Comparison of ENCODE assay signal across 1 cellular context in the genomic region with DNA sequence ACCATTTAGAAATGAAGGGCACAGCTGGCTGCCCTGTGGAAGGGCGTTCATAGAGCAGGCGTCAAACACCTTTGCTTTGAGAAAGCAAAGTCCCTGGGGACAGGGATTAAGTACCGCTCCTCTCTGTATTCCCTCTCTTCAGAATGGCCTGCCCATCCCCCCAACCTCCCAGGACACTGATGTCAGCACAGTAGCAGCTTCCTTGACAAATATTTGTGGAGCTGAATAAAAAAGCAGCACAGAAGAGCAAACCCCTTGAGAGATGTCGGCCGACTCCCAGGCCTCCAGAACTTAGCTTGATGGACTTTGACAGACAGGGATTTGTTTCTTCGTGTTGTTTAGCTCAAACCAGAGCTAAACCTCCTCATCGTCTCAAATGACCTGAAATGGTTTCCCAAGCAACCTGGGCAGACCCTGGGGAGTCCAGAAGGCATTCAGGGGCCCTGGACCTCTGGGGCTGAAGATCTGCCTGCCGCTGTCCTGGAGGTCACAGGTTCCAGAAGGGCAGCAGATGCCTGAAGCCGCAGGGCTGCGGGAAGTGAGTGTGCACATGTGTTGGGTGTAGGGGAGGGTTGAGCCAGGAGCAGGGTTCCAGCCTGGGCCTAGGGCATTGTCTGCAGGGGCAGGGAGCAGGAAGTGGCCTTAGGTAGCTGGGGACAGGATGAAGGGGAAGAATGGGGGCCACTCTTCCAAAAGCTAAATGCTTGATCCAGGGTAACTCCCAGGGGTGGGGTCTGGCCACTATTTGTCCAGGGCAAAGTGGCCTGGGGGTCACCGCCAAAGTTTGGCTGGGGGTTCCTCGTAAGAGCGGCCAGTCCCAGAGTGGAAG.
TF ChIP-seq lines count a peak whose summit lies in the region.

No MANE protein-coding gene starts in this region.

TF ChIP-seq in HepG2, 621 proteins besides CTCF, POLR2A, EP300 and RAD21 (continued from another document and continues in another):
- TF ChIP-seq, protein P1, sequence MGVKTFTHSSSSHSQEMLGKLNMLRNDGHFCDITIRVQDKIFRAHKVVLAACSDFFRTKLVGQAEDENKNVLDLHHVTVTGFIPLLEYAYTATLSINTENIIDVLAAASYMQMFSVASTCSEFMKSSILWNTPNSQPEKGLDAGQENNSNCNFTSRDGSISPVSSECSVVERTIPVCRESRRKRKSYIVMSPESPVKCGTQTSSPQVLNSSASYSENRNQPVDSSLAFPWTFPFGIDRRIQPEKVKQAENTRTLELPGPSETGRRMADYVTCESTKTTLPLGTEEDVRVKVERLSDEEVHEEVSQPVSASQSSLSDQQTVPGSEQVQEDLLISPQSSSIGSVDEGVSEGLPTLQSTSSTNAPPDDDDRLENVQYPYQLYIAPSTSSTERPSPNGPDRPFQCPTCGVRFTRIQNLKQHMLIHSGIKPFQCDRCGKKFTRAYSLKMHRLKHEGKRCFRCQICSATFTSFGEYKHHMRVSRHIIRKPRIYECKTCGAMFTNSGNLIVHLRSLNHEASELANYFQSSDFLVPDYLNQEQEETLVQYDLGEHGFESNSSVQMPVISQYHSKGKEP (CRISPR knock-in tag; IDR thresholded peaks at IDR 0.05), result no peak
- TF ChIP-seq ZNF598 (CRISPR knock-in tag; IDR thresholded peaks at IDR 0.05; ENCODE audit: borderline replicate concordance) (no peak), PPARG (CRISPR knock-in tag; conservative IDR thresholded peaks at IDR 0.05) (no peak; the same call in none of the 2 replicates), XRCC5 (optimal IDR thresholded peaks at IDR 0.05; ENCODE audit: low read length) (no peak), BCL6 (CRISPR knock-in tag; IDR thresholded peaks at IDR 0.05) (no peak; the same call in 1 of the 2 replicates), ZNF839 (CRISPR knock-in tag; IDR thresholded peaks at IDR 0.05; ENCODE audit: borderline replicate concordance) (no peak), ZNF83 (CRISPR knock-in tag; IDR thresholded peaks at IDR 0.05; ENCODE audit: borderline replicate concordance) (no peak), SRF (IDR thresholded peaks at IDR 0.05; ENCODE audit: low read depth, low read length) (no peak), RXRA (CRISPR knock-in tag; IDR thresholded peaks at IDR 0.05) (peak; percentile 84), ZNF605 (CRISPR knock-in tag; IDR thresholded peaks at IDR 0.05) (peak; percentile 37; the same call in 1 of the 2 replicates), TBX3 (IDR thresholded peaks at IDR 0.05; ENCODE audit: borderline replicate concordance) (no peak), KAT7 (CRISPR knock-in tag; IDR thresholded peaks at IDR 0.05; ENCODE audit: borderline replicate concordance) (0 out of 2 replicates have a peak, but pooled peaks have one; percentile 76), KLF11 (CRISPR knock-in tag; IDR thresholded peaks at IDR 0.05) (no peak), SRY (CRISPR knock-in tag; IDR thresholded peaks at IDR 0.05) (0 out of 2 replicates have a peak, but pooled peaks have one; percentile 70), FLYWCH1 (CRISPR knock-in tag; IDR thresholded peaks at IDR 0.05) (no peak), WIZ (CRISPR knock-in tag; IDR thresholded peaks at IDR 0.05) (no peak), JUND (CRISPR knock-in tag; IDR thresholded peaks at IDR 0.05) (no peak), ZNF713 (CRISPR knock-in tag; IDR thresholded peaks at IDR 0.05) (no peak), FOXO1 (CRISPR knock-in tag; IDR thresholded peaks at IDR 0.05) (no peak; the same call in 1 of the 2 replicates), CEBPB (IDR thresholded peaks at IDR 0.05; ENCODE audit: borderline replicate concordance, low read depth, low read length) (no peak), KDM5B (CRISPR knock-in tag; IDR thresholded peaks at IDR 0.05; ENCODE audit: borderline replicate concordance) (peak; percentile 55; the same call in 1 of the 2 replicates), NR2F6 (IDR thresholded peaks at IDR 0.05) (peak; percentile 70), NR2F6 (CRISPR knock-in tag; IDR thresholded peaks at IDR 0.05) (peak; percentile 54), MIER2 (CRISPR knock-in tag; IDR thresholded peaks at IDR 0.05) (peak; percentile 24; the same call in 1 of the 2 replicates), ZBTB21 (CRISPR knock-in tag; IDR thresholded peaks at IDR 0.05) (peak; percentile 38; the same call in 1 of the 2 replicates), ZNF253 (CRISPR knock-in tag; IDR thresholded peaks at IDR 0.05; ENCODE audit: borderline replicate concordance) (peak; percentile 46; the same call in 1 of the 2 replicates), NR2F1 (CRISPR knock-in tag; IDR thresholded peaks at IDR 0.05) (peak in 1 of 2 experiments; percentile 55; a peak in 1 of 4 replicates)
- TF ChIP-seq, protein P2, sequence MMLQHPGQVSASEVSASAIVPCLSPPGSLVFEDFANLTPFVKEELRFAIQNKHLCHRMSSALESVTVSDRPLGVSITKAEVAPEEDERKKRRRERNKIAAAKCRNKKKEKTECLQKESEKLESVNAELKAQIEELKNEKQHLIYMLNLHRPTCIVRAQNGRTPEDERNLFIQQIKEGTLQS (CRISPR knock-in tag; IDR thresholded peaks at IDR 0.05), result peak; percentile 81
- TF ChIP-seq, protein P3, sequence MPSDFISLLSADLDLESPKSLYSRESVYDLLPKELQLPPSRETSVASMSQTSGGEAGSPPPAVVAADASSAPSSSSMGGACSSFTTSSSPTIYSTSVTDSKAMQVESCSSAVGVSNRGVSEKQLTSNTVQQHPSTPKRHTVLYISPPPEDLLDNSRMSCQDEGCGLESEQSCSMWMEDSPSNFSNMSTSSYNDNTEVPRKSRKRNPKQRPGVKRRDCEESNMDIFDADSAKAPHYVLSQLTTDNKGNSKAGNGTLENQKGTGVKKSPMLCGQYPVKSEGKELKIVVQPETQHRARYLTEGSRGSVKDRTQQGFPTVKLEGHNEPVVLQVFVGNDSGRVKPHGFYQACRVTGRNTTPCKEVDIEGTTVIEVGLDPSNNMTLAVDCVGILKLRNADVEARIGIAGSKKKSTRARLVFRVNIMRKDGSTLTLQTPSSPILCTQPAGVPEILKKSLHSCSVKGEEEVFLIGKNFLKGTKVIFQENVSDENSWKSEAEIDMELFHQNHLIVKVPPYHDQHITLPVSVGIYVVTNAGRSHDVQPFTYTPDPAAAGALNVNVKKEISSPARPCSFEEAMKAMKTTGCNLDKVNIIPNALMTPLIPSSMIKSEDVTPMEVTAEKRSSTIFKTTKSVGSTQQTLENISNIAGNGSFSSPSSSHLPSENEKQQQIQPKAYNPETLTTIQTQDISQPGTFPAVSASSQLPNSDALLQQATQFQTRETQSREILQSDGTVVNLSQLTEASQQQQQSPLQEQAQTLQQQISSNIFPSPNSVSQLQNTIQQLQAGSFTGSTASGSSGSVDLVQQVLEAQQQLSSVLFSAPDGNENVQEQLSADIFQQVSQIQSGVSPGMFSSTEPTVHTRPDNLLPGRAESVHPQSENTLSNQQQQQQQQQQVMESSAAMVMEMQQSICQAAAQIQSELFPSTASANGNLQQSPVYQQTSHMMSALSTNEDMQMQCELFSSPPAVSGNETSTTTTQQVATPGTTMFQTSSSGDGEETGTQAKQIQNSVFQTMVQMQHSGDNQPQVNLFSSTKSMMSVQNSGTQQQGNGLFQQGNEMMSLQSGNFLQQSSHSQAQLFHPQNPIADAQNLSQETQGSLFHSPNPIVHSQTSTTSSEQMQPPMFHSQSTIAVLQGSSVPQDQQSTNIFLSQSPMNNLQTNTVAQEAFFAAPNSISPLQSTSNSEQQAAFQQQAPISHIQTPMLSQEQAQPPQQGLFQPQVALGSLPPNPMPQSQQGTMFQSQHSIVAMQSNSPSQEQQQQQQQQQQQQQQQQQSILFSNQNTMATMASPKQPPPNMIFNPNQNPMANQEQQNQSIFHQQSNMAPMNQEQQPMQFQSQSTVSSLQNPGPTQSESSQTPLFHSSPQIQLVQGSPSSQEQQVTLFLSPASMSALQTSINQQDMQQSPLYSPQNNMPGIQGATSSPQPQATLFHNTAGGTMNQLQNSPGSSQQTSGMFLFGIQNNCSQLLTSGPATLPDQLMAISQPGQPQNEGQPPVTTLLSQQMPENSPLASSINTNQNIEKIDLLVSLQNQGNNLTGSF (CRISPR knock-in tag; IDR thresholded peaks at IDR 0.05), result peak; percentile 28; the same call in 1 of the 2 replicates
- TF ChIP-seq, protein P4, sequence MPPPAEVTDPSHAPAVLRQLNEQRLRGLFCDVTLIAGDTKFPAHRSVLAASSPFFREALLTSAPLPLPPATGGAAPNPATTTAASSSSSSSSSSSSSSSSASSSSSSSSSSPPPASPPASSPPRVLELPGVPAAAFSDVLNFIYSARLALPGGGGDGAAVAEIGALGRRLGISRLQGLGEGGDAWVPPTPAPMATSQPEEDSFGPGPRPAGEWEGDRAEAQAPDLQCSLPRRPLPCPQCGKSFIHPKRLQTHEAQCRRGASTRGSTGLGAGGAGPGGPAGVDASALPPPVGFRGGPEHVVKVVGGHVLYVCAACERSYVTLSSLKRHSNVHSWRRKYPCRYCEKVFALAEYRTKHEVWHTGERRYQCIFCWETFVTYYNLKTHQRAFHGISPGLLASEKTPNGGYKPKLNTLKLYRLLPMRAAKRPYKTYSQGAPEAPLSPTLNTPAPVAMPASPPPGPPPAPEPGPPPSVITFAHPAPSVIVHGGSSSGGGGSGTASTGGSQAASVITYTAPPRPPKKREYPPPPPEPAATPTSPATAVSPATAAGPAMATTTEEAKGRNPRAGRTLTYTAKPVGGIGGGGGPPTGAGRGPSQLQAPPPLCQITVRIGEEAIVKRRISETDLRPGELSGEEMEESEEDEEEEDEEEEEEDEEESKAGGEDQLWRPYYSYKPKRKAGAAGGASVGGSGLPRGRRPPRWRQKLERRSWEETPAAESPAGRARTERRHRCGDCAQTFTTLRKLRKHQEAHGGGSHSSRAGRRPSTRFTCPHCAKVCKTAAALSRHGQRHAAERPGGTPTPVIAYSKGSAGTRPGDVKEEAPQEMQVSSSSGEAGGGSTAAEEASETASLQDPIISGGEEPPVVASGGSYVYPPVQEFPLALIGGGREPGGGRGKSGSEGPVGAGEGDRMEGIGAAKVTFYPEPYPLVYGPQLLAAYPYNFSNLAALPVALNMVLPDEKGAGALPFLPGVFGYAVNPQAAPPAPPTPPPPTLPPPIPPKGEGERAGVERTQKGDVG (CRISPR knock-in tag; IDR thresholded peaks at IDR 0.05; ENCODE audit: borderline replicate concordance), result no peak
- TF ChIP-seq, protein P5, sequence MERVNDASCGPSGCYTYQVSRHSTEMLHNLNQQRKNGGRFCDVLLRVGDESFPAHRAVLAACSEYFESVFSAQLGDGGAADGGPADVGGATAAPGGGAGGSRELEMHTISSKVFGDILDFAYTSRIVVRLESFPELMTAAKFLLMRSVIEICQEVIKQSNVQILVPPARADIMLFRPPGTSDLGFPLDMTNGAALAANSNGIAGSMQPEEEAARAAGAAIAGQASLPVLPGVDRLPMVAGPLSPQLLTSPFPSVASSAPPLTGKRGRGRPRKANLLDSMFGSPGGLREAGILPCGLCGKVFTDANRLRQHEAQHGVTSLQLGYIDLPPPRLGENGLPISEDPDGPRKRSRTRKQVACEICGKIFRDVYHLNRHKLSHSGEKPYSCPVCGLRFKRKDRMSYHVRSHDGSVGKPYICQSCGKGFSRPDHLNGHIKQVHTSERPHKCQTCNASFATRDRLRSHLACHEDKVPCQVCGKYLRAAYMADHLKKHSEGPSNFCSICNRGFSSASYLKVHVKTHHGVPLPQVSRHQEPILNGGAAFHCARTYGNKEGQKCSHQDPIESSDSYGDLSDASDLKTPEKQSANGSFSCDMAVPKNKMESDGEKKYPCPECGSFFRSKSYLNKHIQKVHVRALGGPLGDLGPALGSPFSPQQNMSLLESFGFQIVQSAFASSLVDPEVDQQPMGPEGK (CRISPR knock-in tag; IDR thresholded peaks at IDR 0.05), result no peak; the same call in 1 of the 2 replicates
- TF ChIP-seq, protein P6, sequence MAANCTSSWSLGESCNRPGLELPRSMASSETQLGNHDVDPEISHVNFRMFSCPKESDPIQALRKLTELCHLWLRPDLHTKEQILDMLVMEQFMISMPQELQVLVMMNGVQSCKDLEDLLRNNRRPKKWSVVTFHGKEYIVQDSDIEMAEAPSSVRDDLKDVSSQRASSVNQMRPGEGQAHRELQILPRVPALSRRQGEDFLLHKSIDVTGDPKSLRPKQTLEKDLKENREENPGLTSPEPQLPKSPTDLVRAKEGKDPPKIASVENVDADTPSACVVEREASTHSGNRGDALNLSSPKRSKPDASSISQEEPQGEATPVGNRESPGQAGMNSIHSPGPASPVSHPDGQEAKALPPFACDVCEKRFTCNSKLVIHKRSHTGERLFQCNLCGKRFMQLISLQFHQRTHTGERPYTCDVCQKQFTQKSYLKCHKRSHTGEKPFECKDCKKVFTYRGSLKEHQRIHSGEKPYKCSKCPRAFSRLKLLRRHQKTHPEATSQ (CRISPR knock-in tag; IDR thresholded peaks at IDR 0.05; ENCODE audit: borderline replicate concordance), result no peak; the same call in 1 of the 2 replicates
- TF ChIP-seq, protein P7, sequence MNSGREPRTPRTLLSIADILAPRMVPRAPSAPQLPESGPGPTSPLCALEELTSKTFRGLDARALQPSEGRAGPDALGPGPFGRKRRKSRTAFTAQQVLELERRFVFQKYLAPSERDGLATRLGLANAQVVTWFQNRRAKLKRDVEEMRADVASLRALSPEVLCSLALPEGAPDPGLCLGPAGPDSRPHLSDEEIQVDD (CRISPR knock-in tag; IDR thresholded peaks at IDR 0.05; ENCODE audit: borderline replicate concordance), result no peak
- TF ChIP-seq, protein P8, sequence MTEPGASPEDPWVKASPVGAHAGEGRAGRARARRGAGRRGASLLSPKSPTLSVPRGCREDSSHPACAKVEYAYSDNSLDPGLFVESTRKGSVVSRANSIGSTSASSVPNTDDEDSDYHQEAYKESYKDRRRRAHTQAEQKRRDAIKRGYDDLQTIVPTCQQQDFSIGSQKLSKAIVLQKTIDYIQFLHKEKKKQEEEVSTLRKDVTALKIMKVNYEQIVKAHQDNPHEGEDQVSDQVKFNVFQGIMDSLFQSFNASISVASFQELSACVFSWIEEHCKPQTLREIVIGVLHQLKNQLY (CRISPR knock-in tag; IDR thresholded peaks at IDR 0.05), result peak; percentile 59
- TF ChIP-seq, protein P9, sequence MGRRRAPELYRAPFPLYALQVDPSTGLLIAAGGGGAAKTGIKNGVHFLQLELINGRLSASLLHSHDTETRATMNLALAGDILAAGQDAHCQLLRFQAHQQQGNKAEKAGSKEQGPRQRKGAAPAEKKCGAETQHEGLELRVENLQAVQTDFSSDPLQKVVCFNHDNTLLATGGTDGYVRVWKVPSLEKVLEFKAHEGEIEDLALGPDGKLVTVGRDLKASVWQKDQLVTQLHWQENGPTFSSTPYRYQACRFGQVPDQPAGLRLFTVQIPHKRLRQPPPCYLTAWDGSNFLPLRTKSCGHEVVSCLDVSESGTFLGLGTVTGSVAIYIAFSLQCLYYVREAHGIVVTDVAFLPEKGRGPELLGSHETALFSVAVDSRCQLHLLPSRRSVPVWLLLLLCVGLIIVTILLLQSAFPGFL (CRISPR knock-in tag; IDR thresholded peaks at IDR 0.05), result no peak
- TF ChIP-seq, protein P10, sequence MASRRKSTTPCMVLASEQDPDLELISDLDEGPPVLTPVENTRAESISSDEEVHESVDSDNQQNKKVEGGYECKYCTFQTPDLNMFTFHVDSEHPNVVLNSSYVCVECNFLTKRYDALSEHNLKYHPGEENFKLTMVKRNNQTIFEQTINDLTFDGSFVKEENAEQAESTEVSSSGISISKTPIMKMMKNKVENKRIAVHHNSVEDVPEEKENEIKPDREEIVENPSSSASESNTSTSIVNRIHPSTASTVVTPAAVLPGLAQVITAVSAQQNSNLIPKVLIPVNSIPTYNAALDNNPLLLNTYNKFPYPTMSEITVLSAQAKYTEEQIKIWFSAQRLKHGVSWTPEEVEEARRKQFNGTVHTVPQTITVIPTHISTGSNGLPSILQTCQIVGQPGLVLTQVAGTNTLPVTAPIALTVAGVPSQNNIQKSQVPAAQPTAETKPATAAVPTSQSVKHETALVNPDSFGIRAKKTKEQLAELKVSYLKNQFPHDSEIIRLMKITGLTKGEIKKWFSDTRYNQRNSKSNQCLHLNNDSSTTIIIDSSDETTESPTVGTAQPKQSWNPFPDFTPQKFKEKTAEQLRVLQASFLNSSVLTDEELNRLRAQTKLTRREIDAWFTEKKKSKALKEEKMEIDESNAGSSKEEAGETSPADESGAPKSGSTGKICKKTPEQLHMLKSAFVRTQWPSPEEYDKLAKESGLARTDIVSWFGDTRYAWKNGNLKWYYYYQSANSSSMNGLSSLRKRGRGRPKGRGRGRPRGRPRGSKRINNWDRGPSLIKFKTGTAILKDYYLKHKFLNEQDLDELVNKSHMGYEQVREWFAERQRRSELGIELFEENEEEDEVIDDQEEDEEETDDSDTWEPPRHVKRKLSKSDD (CRISPR knock-in tag; IDR thresholded peaks at IDR 0.05; ENCODE audit: low read depth), result peak; percentile 13; the same call in 1 of the 2 replicates
